ENCODE assay signal across 9 cellular contexts in genomic region chr5:74864823-74865222, GRCh38. TPM values are rescaled to one million over a fixed set of nuclear protein-coding genes. Genes with fewer than 3 reads are reported as not detected.
DNase-seq lines count a peak whose midpoint lies in the region; ATAC-seq, FAIRE-seq and TF ChIP-seq lines count a peak whose summit lies in the region.
"Had no signal": no experiment of that assay in that cellular context is flagged by ENCODE, and none has a peak within 500 bp of the region (broad histone marks: within the 10 kb centered on the region; RNA-seq: fewer than 3 reads in every experiment).

No MANE protein-coding gene starts in this region.

- peak overlapping the region; percentile 89 to 97 (median 94) for H3K4me3 Mint-ChIP-seq in CD4-positive, alpha-beta memory T cell
- peak overlapping the region; percentile 9 to 86 (median 82) for H3K4me3 Mint-ChIP-seq in IgD-negative memory B cell

- peak overlapping the region in 6 of 7 donors; percentile 4 to 96 (median 72) for H3K27ac Mint-ChIP-seq in CD4-positive, alpha-beta memory T cell
- peak overlapping the region in 1 of 3 donors; percentile 80 for H3K27ac Mint-ChIP-seq in IgD-negative memory B cell

- H3K9ac ChIP-seq in mucosa of stomach (ENCODE audit: low read length) = no peak overlapping the region

- H3K9me3 Mint-ChIP-seq in CD4-positive, alpha-beta memory T cell = peaks cover 0 to 3% (median 0%) of the 10 kb centered on the region in 8 donors
- no peaks in the 10 kb centered on the region for H3K9me3 Mint-ChIP-seq in IgD-negative memory B cell

- H3K27ac ChIP-seq in CD4-positive, alpha-beta memory T cell (ENCODE audit: low read depth, low read length) = no peak overlapping the region

- TF ChIP-seq CTCF in bronchial epithelial cell (IDR thresholded peaks at IDR 0.05; ENCODE audit: insufficient read depth, low read length, severe bottlenecking) = no peak

- peaks cover 18 to 45% (median 36%) of the 10 kb centered on the region in 4 donors for H3K4me1 Mint-ChIP-seq in CD4-positive, alpha-beta memory T cell
- H3K4me1 Mint-ChIP-seq in IgD-negative memory B cell = peaks cover 0 to 19% (median 0%) of the 10 kb centered on the region in 3 donors

- H3K9me3 ChIP-seq in CD4-positive, alpha-beta memory T cell (ENCODE audit: control insufficient read depth in 1 of 2, low read length in 2 of 2) = no peaks in the 10 kb centered on the region
- H3K9me3 ChIP-seq in mucosa of stomach (ENCODE audit: control insufficient read depth, low read length) = no peaks in the 10 kb centered on the region
- H3K9me3 ChIP-seq: mucosa of descending colon had no signal

- POLR2A ChIA-PET in CD4-positive, alpha-beta memory T cell (lab: Charles Lee; ENCODE audit: partially characterized antibody) = interaction anchor here (1.0 kb wide), 1 partner anchor 98 kb away, joined by 3 read pairs; the partner anchor contains the start of genes GFM2 and NSA2

- H3K27me3 ChIP-seq in CD4-positive, alpha-beta memory T cell (ENCODE audit: insufficient read depth, low read length) = no peaks in the 10 kb centered on the region
- H3K27me3 ChIP-seq in bronchial epithelial cell (ENCODE audit: control insufficient read depth, insufficient read depth, low read length) (no peaks in the 10 kb centered on the region), mucosa of stomach (ENCODE audit: control insufficient read depth, insufficient read depth, low read length) (peaks cover 14% of the 10 kb centered on the region)

- H3K36me3 Mint-ChIP-seq in CD4-positive, alpha-beta memory T cell = peaks cover 0 to 6% of the 10 kb centered on the region in 2 donors
- no peaks in the 10 kb centered on the region for H3K36me3 Mint-ChIP-seq in IgD-negative memory B cell

- DNase-seq in CD4-positive, alpha-beta memory T cell = no peak
- peak; percentile 48 for DNase-seq in bronchial epithelial cell (ENCODE audit: low read depth)
- DNase-seq in DMS153 (lab: John Stamatoyannopoulos, UW) = no peak
- DNase-seq in iPS-NIHi11 (ENCODE audit: low spot score) = no peak
- no peak for DNase-seq in AG08396 (ENCODE audit: low spot score)

- peaks cover 14% of the 10 kb centered on the region for H3K4me1 ChIP-seq in CD4-positive, alpha-beta memory T cell (ENCODE audit: insufficient read depth, low read length)
- peaks cover 4% of the 10 kb centered on the region for H3K4me1 ChIP-seq in mucosa of stomach (ENCODE audit: control insufficient read depth, insufficient read depth, low read length)

- H3K27me3 Mint-ChIP-seq in CD4-positive, alpha-beta memory T cell = peaks cover 3 to 4% of the 10 kb centered on the region in 2 donors
- peaks cover 22% of the 10 kb centered on the region for H3K27me3 Mint-ChIP-seq in IgD-negative memory B cell

- ATAC-seq in HG02623 (IDR thresholded peaks at IDR 0.05; ENCODE audit: unreplicated experiment) = no peak

- H3K36me3 ChIP-seq in CD4-positive, alpha-beta memory T cell (ENCODE audit: insufficient read depth, low read length) = no peaks in the 10 kb centered on the region
- H3K36me3 ChIP-seq in bronchial epithelial cell (ENCODE audit: control insufficient read depth, insufficient read depth, low read length) (no peaks in the 10 kb centered on the region), mucosa of stomach (ENCODE audit: control insufficient read depth, insufficient read depth, low read length) (no peaks in the 10 kb centered on the region)

- no peak overlapping the region for H3K4me3 ChIP-seq in CD4-positive, alpha-beta memory T cell (ENCODE audit: low read length in 2 of 2)
- peak overlapping the region; percentile 89 for H3K4me3 ChIP-seq in bronchial epithelial cell (ENCODE audit: low read depth, low read length)
- H3K4me3 ChIP-seq in mucosa of stomach (ENCODE audit: low read length) = peak overlapping the region; percentile 32

- peak; percentile 66 for FAIRE-seq in bronchial epithelial cell (lab: Jason Lieb, UNC)

- CTCF ChIA-PET in CD4-positive, alpha-beta memory T cell (lab: Charles Lee; ENCODE audit: partially characterized antibody) = no interaction called here

- intact Hi-C loops in CD4-positive, alpha-beta memory T cell (cut with micrococcal nuclease) = loop anchor here (5.0 kb wide), 1 partner anchor 98 kb away; the partner anchor contains the start of genes GFM2 and NSA2

RNA-seq across cellular contexts. Expression of gene FAM169A, which starts 1.4 kb away (rescaled TPM):
- 10 to 100 TPM; 16.8 to 17.1 TPM for total RNA-seq in CD4-positive, alpha-beta memory T cell
- 1 to 10 TPM; 2.5 to 8.9 TPM for polyA plus RNA-seq in CD4-positive, alpha-beta memory T cell
- polyA plus RNA-seq in IgD-negative memory B cell = 1.6 TPM
- total RNA-seq in bronchial epithelial cell = 12.1 and 21.5 TPM in 2 replicates

Comparison
In these comparisons a context has a peak if more than half of its experiments do, and no peak if none do; other contexts are left out.
1. H3K4me3 ChIP-seq: peak in bronchial epithelial cell (single experiment) and mucosa of stomach (single experiment); none in CD4-positive, alpha-beta memory T cell (0 of 2).